20 cellular contexts compared by ENCODE assay signal in genomic region chr22:22366478-22366988, GRCh38.
"Had no signal": no experiment of that assay in that cellular context is flagged by ENCODE, and none has a peak within 500 bp of the region (broad histone marks: within the 10 kb centered on the region; RNA-seq: fewer than 3 reads in every experiment).

No MANE protein-coding gene starts in this region.

- H3K36me3 Mint-ChIP-seq: stimulated activated effector memory CD8-positive, alpha-beta T cell treated with anti-CD3 and anti-CD28 coated beads, Interleukin-12 subunit alpha, Interleukin-12 subunit beta, amount 100 ng/mL, for 72 hours had no signal

- H3K9me3 Mint-ChIP-seq: activated CD8-positive, alpha-beta T cell treated with anti-CD3 and anti-CD28 coated beads for 36 hours; activated naive CD4-positive, alpha-beta T cell treated with anti-CD3 and anti-CD28 coated beads for 36 hours; activated naive CD8-positive, alpha-beta T cell treated with anti-CD3 and anti-CD28 coated beads, Interleukin-2, amount 50 U/mL, for 24 hours; activated T-helper 2 cell treated with anti-CD3 and anti-CD28 coated beads, Interferon-gamma antibody, Interleukin-2, Interleukin-4, amounts not matched to agents 10 μg/mL and 5 μg/mL and 100 μg/mL, durations not matched to agents 14 hours and 24 hours and 36 hours; central memory CD8-positive, alpha-beta T cell; nephron progenitor cell; stimulated activated effector memory CD8-positive, alpha-beta T cell treated with anti-CD3 and anti-CD28 coated beads, Interleukin-12 subunit alpha, Interleukin-12 subunit beta, amount 100 ng/mL, for 72 hours had no signal

- H3K4me1 Mint-ChIP-seq: activated CD4-positive, alpha-beta T cell treated with anti-CD3 and anti-CD28 coated beads for 36 hours; activated naive CD8-positive, alpha-beta T cell treated with anti-CD3 and anti-CD28 coated beads, Interleukin-2, amount 50 U/mL, for 24 hours; central memory CD8-positive, alpha-beta T cell; stimulated activated effector memory CD8-positive, alpha-beta T cell treated with anti-CD3 and anti-CD28 coated beads, Interleukin-12 subunit alpha, Interleukin-12 subunit beta, amount 100 ng/mL, for 72 hours had no signal

- ATAC-seq: activated CD4-positive, alpha-beta T cell treated with anti-CD3 and anti-CD28 coated beads for 36 hours; activated CD8-positive, alpha-beta T cell treated with anti-CD3 and anti-CD28 coated beads for 36 hours; activated naive CD8-positive, alpha-beta T cell treated with anti-CD3 and anti-CD28 coated beads, Interleukin-2, amount 50 U/mL, for 24 hours; stimulated activated effector memory CD8-positive, alpha-beta T cell treated with anti-CD3 and anti-CD28 coated beads, Interleukin-12 subunit alpha, Interleukin-12 subunit beta, amount 100 ng/mL, for 72 hours had no signal

- H3K27ac Mint-ChIP-seq: activated CD4-positive, alpha-beta T cell treated with anti-CD3 and anti-CD28 coated beads for 36 hours; activated CD8-positive, alpha-beta T cell treated with anti-CD3 and anti-CD28 coated beads for 36 hours; activated naive CD4-positive, alpha-beta T cell treated with anti-CD3 and anti-CD28 coated beads for 36 hours; activated naive CD8-positive, alpha-beta T cell treated with anti-CD3 and anti-CD28 coated beads, Interleukin-2, amount 50 U/mL, for 24 hours; activated T-helper 2 cell treated with anti-CD3 and anti-CD28 coated beads, Interferon-gamma antibody, Interleukin-2, Interleukin-4, amounts not matched to agents 10 μg/mL and 5 μg/mL and 100 μg/mL, durations not matched to agents 14 hours and 24 hours and 36 hours; nephron progenitor cell; stimulated activated effector memory CD8-positive, alpha-beta T cell treated with anti-CD3 and anti-CD28 coated beads, Interleukin-12 subunit alpha, Interleukin-12 subunit beta, amount 100 ng/mL, for 72 hours had no signal

- DNase-seq: activated CD4-positive, alpha-beta T cell treated with anti-CD3 and anti-CD28 coated beads for 36 hours; activated CD8-positive, alpha-beta T cell treated with anti-CD3 and anti-CD28 coated beads for 36 hours; activated naive CD4-positive, alpha-beta T cell treated with anti-CD3 and anti-CD28 coated beads for 36 hours; activated naive CD8-positive, alpha-beta T cell treated with anti-CD3 and anti-CD28 coated beads, Interleukin-2, amount 50 U/mL, for 24 hours; activated T-cell treated with anti-CD3 and anti-CD28 coated beads, Interleukin-2, amount 50 U/mL, for 1 hour; aorta; brain microvascular endothelial cell; foreskin melanocyte; hypothalamus; midbrain; nephron progenitor cell; nucleus accumbens; sigmoid colon; stimulated activated CD4-positive, alpha-beta T cell treated with anti-CD3 and anti-CD28 coated beads, Interleukin-4, amount 100 ng/mL, for 24 hours; T-helper 2 cell; upper lobe of left lung; WERI-Rb-1 had no signal

- H3K4me3 Mint-ChIP-seq: activated CD4-positive, alpha-beta T cell treated with anti-CD3 and anti-CD28 coated beads for 36 hours; activated CD8-positive, alpha-beta T cell treated with anti-CD3 and anti-CD28 coated beads for 36 hours; activated naive CD4-positive, alpha-beta T cell treated with anti-CD3 and anti-CD28 coated beads for 36 hours; activated naive CD8-positive, alpha-beta T cell treated with anti-CD3 and anti-CD28 coated beads, Interleukin-2, amount 50 U/mL, for 24 hours; central memory CD8-positive, alpha-beta T cell; nephron progenitor cell; stimulated activated effector memory CD8-positive, alpha-beta T cell treated with anti-CD3 and anti-CD28 coated beads, Interleukin-12 subunit alpha, Interleukin-12 subunit beta, amount 100 ng/mL, for 72 hours had no signal
